ENCODE assay signal across 27 cellular contexts in the genomic region with DNA sequence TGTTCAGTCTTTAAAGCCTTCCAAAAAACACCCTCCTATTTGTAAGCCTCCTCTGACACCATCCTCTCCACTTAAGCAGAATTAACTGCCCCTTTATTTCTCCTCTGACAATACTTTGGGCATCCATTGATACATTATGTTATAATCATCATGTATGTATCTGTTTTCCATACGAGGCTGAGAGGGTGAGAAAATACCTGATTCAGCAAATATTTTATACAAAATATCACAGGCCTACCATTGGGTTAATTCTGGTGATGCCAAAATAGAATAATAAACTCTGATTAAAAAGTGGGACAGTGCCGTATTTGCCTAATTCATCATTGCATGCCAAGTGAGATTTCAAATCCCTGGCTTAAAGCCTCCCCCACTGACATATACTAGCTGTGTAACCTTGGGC.
"Had no signal": no experiment of that assay in that cellular context is flagged by ENCODE, and none has a peak within 500 bp of the region (broad histone marks: within the 10 kb centered on the region; RNA-seq: fewer than 3 reads in every experiment).

No MANE protein-coding gene starts in this region.

- H3K27ac Mint-ChIP-seq: activated CD4-positive, alpha-beta memory T cell treated with anti-CD3 and anti-CD28 coated beads, Interleukin-2, amount 10 ng/mL, durations not matched to agents 7 days and 5 days; activated CD4-positive, alpha-beta T cell treated with anti-CD3 and anti-CD28 coated beads, Interleukin-2, amount 10 ng/mL, durations not matched to agents 7 days and 5 days; activated naive CD8-positive, alpha-beta T cell; activated T-cell treated with anti-CD3 and anti-CD28 coated beads, Interleukin-2, amount 50 U/mL, for 24 hours; activated T-cell treated with anti-CD3 and anti-CD28 coated beads, Interleukin-2, amount 50 U/mL, for 72 hours; T-helper 17 cell; WTC11 had no signal

- H3K9me3 Mint-ChIP-seq: activated CD4-positive, alpha-beta memory T cell treated with anti-CD3 and anti-CD28 coated beads, Interleukin-2, amount 10 ng/mL, durations not matched to agents 7 days and 5 days; activated CD4-positive, alpha-beta T cell treated with anti-CD3 and anti-CD28 coated beads, Interleukin-2, amount 10 ng/mL, durations not matched to agents 7 days and 5 days; activated T-cell treated with anti-CD3 and anti-CD28 coated beads, Interleukin-2, amount 50 U/mL, for 24 hours; WTC11 had no signal

- H3K4me1 Mint-ChIP-seq: activated CD4-positive, alpha-beta memory T cell treated with anti-CD3 and anti-CD28 coated beads, Interleukin-2, amount 10 ng/mL, durations not matched to agents 7 days and 5 days; activated CD4-positive, alpha-beta T cell treated with anti-CD3 and anti-CD28 coated beads, Interleukin-2, amount 10 ng/mL, durations not matched to agents 7 days and 5 days; T-helper 17 cell had no signal

- H3K4me3 Mint-ChIP-seq: activated CD4-positive, alpha-beta memory T cell treated with anti-CD3 and anti-CD28 coated beads, Interleukin-2, amount 10 ng/mL, durations not matched to agents 7 days and 5 days; activated CD4-positive, alpha-beta T cell treated with anti-CD3 and anti-CD28 coated beads, Interleukin-2, amount 10 ng/mL, durations not matched to agents 7 days and 5 days; activated naive CD8-positive, alpha-beta T cell; activated T-cell treated with anti-CD3 and anti-CD28 coated beads, Interleukin-2, amount 50 U/mL, for 24 hours; activated T-cell treated with anti-CD3 and anti-CD28 coated beads, Interleukin-2, amount 50 U/mL, for 72 hours; T-helper 17 cell; WTC11 had no signal

- H3K4me1 ChIP-seq: colonic mucosa, esophagus squamous epithelium had no signal

- H3K4me3 ChIP-seq: colonic mucosa, esophagus squamous epithelium, gastroesophageal sphincter had no signal

- ATAC-seq: activated T-cell treated with anti-CD3 and anti-CD28 coated beads, Interleukin-2, amount 50 U/mL, for 72 hours; gastroesophageal sphincter; T-helper 17 cell; WTC11 had no signal

- DNase-seq: activated CD4-positive, alpha-beta memory T cell treated with anti-CD3 and anti-CD28 coated beads, Interleukin-2, amount 10 ng/mL, durations not matched to agents 7 days and 5 days; activated CD4-positive, alpha-beta T cell treated with anti-CD3 and anti-CD28 coated beads for 1 hour; activated CD4-positive, alpha-beta T cell treated with anti-CD3 and anti-CD28 coated beads for 4 hours; activated CD4-positive, alpha-beta T cell treated with anti-CD3 and anti-CD28 coated beads, Interleukin-2, amount 10 ng/mL, durations not matched to agents 7 days and 5 days; activated CD4-positive, alpha-beta T cell treated with anti-CD3 and anti-CD28 coated beads, Interleukin-2, amount 50 U/mL, for 4 hours; activated CD8-positive, alpha-beta memory T cell treated with anti-CD3 and anti-CD28 coated beads, Interleukin-2, amount 50 U/mL, for 48 hours; activated gamma-delta T cell treated with Interleukin-2 at 50 U/mL for 16 hours; activated naive CD4-positive, alpha-beta T cell treated with anti-CD3 and anti-CD28 coated beads, Interleukin-2, amount 50 U/mL, for 16 hours; activated naive CD4-positive, alpha-beta T cell treated with Interleukin-2 at 50 U/mL for 16 hours; activated T-cell treated with anti-CD3 and anti-CD28 coated beads for 4 hours; activated T-cell treated with anti-CD3 and anti-CD28 coated beads, Interleukin-2, amount 50 U/mL, for 24 hours; activated T-cell treated with anti-CD3 and anti-CD28 coated beads, Interleukin-2, amount 50 U/mL, for 72 hours; amniotic stem cell; anterior cingulate cortex; brain microvascular endothelial cell; central memory CD4-positive, alpha-beta T cell; cerebellar nuclear complex; colonic mucosa; effector CD8-positive, alpha-beta T cell; esophagus squamous epithelium; T-helper 1 cell; T-helper 17 cell had no signal

- H3K27ac ChIP-seq: brain microvascular endothelial cell, colonic mucosa, epithelial cell of prostate, esophagus squamous epithelium, VCaP had no signal

- H3K9me3 ChIP-seq: colonic mucosa, esophagus squamous epithelium, gastroesophageal sphincter had no signal

- H3K27me3 ChIP-seq: brain microvascular endothelial cell, colonic mucosa, esophagus squamous epithelium, gastroesophageal sphincter had no signal

- H3K36me3 Mint-ChIP-seq: activated naive CD8-positive, alpha-beta T cell; WTC11 had no signal

- H3K36me3 ChIP-seq: brain microvascular endothelial cell, colonic mucosa had no signal

- H3K27me3 Mint-ChIP-seq: activated CD4-positive, alpha-beta memory T cell treated with anti-CD3 and anti-CD28 coated beads, Interleukin-2, amount 10 ng/mL, durations not matched to agents 7 days and 5 days; activated CD4-positive, alpha-beta T cell treated with anti-CD3 and anti-CD28 coated beads, Interleukin-2, amount 10 ng/mL, durations not matched to agents 7 days and 5 days; activated T-cell treated with anti-CD3 and anti-CD28 coated beads, Interleukin-2, amount 50 U/mL, for 24 hours; T-helper 17 cell had no signal
